In the genomic region with DNA sequence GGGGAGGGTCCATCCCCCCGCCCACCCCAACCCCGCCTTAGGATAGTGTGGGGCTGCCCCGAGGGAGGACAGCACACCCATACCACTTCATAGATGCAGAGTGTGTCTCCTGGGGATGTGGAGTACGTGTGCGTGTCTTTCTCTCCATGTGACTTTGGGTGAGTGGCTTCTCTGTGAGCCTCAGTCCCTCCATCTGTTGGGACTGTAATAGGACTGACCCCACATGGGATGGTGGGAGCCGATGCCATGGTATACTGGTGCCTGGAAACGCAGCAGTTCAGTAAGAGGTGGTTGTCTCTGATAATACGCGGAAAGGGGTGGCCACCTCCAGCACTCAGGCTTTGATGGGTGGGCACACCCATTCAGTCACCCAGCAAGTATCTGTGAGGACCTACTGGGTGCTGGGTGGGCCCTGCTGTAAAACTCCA, we compare ENCODE assay signal across 8 cellular contexts. TPM values are rescaled to one million over a fixed set of nuclear protein-coding genes. Genes with fewer than 3 reads are reported as not detected.
A peak's percentile ranks its signal among the peaks of the same experiment; 100 is the strongest.
DNase-seq lines count a peak whose midpoint lies in the region; ATAC-seq and TF ChIP-seq lines count a peak whose summit lies in the region.

No MANE protein-coding gene starts in this region.

- in situ Hi-C loops in brain microvascular endothelial cell (cut with HindIII; ENCODE audit: low pct_ligation_motif_present, low sequenced_read_pairs) = no loop called here

- H3K27me3 ChIP-seq in BE2C (no peaks in the 10 kb centered on the region), brain microvascular endothelial cell (replicated peaks) (no peaks in the 10 kb centered on the region), mononuclear cell (ENCODE audit: insufficient read depth, low read length) (no peaks in the 10 kb centered on the region), SJCRH30 (no peaks in the 10 kb centered on the region)

- no peak overlapping the region for H3K27ac ChIP-seq in brain microvascular endothelial cell
- no peak overlapping the region for H3K27ac ChIP-seq in SJCRH30

- H3K4me1 ChIP-seq in BE2C (no peaks in the 10 kb centered on the region; the same call in 1 of the 2 replicates), mononuclear cell (ENCODE audit: insufficient read depth, low read length) (peaks cover 76% of the 10 kb centered on the region), SJCRH30 (no peaks in the 10 kb centered on the region)

- H3K9me3 ChIP-seq in BE2C (no peaks in the 10 kb centered on the region), mononuclear cell (ENCODE audit: low read depth, low read length) (no peaks in the 10 kb centered on the region), SJCRH30 (replicated peaks) (no peaks in the 10 kb centered on the region)

- H3K4me3 ChIP-seq in BE2C (ENCODE audit: low read depth, low read length) (peak overlapping the region; percentile 81), brain microvascular endothelial cell (ENCODE audit: low read depth, low read length) (peak overlapping the region; percentile 77), mononuclear cell (ENCODE audit: low read length) (peak overlapping the region; percentile 88), SJCRH30 (no peak overlapping the region)

- peaks cover 37% of the 10 kb centered on the region for H3K36me3 ChIP-seq in BE2C
- peaks cover 40% of the 10 kb centered on the region for H3K36me3 ChIP-seq in brain microvascular endothelial cell (replicated peaks)
- H3K36me3 ChIP-seq in SJCRH30 = peaks cover 20% of the 10 kb centered on the region

- TF ChIP-seq CTCF in BE2C (IDR thresholded peaks at IDR 0.05; ENCODE audit: low read depth, low read length) (no peak), brain microvascular endothelial cell (IDR thresholded peaks at IDR 0.05; ENCODE audit: low read depth, low read length, missing control alignments) (no peak)

- no peak for ATAC-seq in HG03139 (IDR thresholded peaks at IDR 0.05; ENCODE audit: unreplicated experiment)

- DNase-seq in BE2C (no peak), HuH-7.5 (ENCODE audit: low spot score) (peak; percentile 47), brain microvascular endothelial cell (no peak), SJCRH30 (no peak), dermis blood vessel endothelial cell (no peak), NCI-H510A treated with DMSO at 0.1 percent for 48 hours (lab: John Stamatoyannopoulos, UW) (no peak)

RNA-seq across cellular contexts. Expression of a gene that starts 0.8 kb away (rescaled TPM):
- polyA plus RNA-seq in BE2C (2012; ENCODE audit: insufficient read depth, insufficient read length, low read depth) = 48.9 TPM
- total RNA-seq in mononuclear cell = 25.2 TPM
- 7.7 and 7.8 TPM in 2 replicates for total RNA-seq in SJCRH30 (2014; rRNA removed; shearing (Covaris generic))
- total RNA-seq in dermis blood vessel endothelial cell = 84.2 and 135 TPM in 2 replicates

RNA-seq across cellular contexts. Expression of a gene that starts 28.1 kb away (rescaled TPM):
- polyA plus RNA-seq in BE2C (2012; ENCODE audit: insufficient read depth, insufficient read length, low read depth) = 29.4 TPM
- total RNA-seq in mononuclear cell = 12.4 TPM
- 15.6 and 17.8 TPM in 2 replicates for total RNA-seq in SJCRH30 (2014; rRNA removed; shearing (Covaris generic))
- total RNA-seq in dermis blood vessel endothelial cell = 16.7 and 21.5 TPM in 2 replicates

RNA-seq across cellular contexts. Expression of a gene that starts 28.5 kb away (rescaled TPM):
- polyA plus RNA-seq in BE2C (2012; ENCODE audit: insufficient read depth, insufficient read length, low read depth) = 237 TPM
- total RNA-seq in mononuclear cell = 66.0 TPM
- total RNA-seq in SJCRH30 (2014; rRNA removed; shearing (Covaris generic)) = 75.3 and 80.6 TPM in 2 replicates
- total RNA-seq in dermis blood vessel endothelial cell = 90.9 and 135 TPM in 2 replicates

RNA-seq across cellular contexts. Expression of a gene that starts 56.7 kb away (rescaled TPM):
- polyA plus RNA-seq in BE2C (2012; ENCODE audit: insufficient read depth, insufficient read length, low read depth) = 16.0 TPM
- 0.63 TPM for total RNA-seq in mononuclear cell
- 2.6 and 2.7 TPM in 2 replicates for total RNA-seq in SJCRH30 (2014; rRNA removed; shearing (Covaris generic))
- total RNA-seq in dermis blood vessel endothelial cell = 0.14 and 0.34 TPM in 2 replicates
